ENCODE assay signal across 16 cellular contexts in genomic region chr9:125025584-125025983, GRCh38.
A peak's percentile ranks its signal among the peaks of the same experiment; 100 is the strongest.
DNase-seq lines count a peak whose midpoint lies in the region; ATAC-seq and TF ChIP-seq lines count a peak whose summit lies in the region.
"Had no signal": no experiment of that assay in that cellular context is flagged by ENCODE, and none has a peak within 500 bp of the region (broad histone marks: within the 10 kb centered on the region; RNA-seq: fewer than 3 reads in every experiment).

No MANE protein-coding gene starts in this region.

- no TSS peak for BruUV-seq in IMR-90 (replicated peaks; lab: Mats Ljungman, UMichigan)

- CTCF ChIA-PET in IMR-90 (lab: Yijun Ruan, JAX) = no interaction called here

- TF ChIP-seq CTCF in AG10803 (conservative IDR thresholded peaks at IDR 0.05; ENCODE audit: low read length) (no peak), IMR-90 (conservative IDR thresholded peaks at IDR 0.05; ENCODE audit: low read depth, low read length) (no peak), fibroblast of mammary gland (conservative IDR thresholded peaks at IDR 0.05; ENCODE audit: control insufficient read depth, insufficient read depth, low read depth, low read length) (no peak)

- dilution Hi-C loops in IMR-90 (cut with HindIII; ENCODE audit: low sequenced_read_pairs, unreplicated experiment) = no loop called here

- no peak for DNase-seq in activated CD4-positive, alpha-beta T cell treated with anti-CD3 and anti-CD28 coated beads, Interleukin-2, amount 10 ng/mL, durations not matched to agents 24 days and 14 days
- DNase-seq in activated CD4-positive, alpha-beta T cell treated with anti-CD3 and anti-CD28 coated beads, Interleukin-2, amount 50 U/mL, for 4 hours = no peak
- peak; percentile 3 for DNase-seq in AG10803 (ENCODE audit: low read depth)
- peak; percentile 4 for DNase-seq in IMR-90
- DNase-seq in fibroblast of mammary gland (ENCODE audit: low read depth) = peak; percentile 8
- DNase-seq in NCI-H1436 treated with DMSO at 0.1 percent for 48 hours (lab: John Stamatoyannopoulos, UW) = no peak
- no peak for DNase-seq in NCI-H2107 treated with DMSO at 0.1 percent for 48 hours (lab: John Stamatoyannopoulos, UW; ENCODE audit: unreplicated experiment)
- DNase-seq: GOT3, HFFc6, MV-4-11, NCI-H1417 treated with DMSO at 0.1 percent for 48 hours, NCI-H2029 treated with DMSO at 0.1 percent for 48 hours, NCI-H510A treated with DMSO at 0.1 percent for 48 hours had no signal

- H4K8ac ChIP-seq in IMR-90 (ENCODE audit: low read depth in 2 of 2, low read length in 2 of 2) = no peak overlapping the region; a peak in 1 of 4 replicates

- no peak overlapping the region for H2AFZ ChIP-seq in IMR-90 (replicated peaks; ENCODE audit: low read length, poor library complexity)

- H3K27ac Mint-ChIP-seq in activated CD4-positive, alpha-beta T cell treated with anti-CD3 and anti-CD28 coated beads, Interleukin-2, amount 10 ng/mL, durations not matched to agents 24 days and 14 days = peak overlapping the region; percentile 79
- H3K27ac Mint-ChIP-seq: HFFc6 had no signal

- no peaks in the 10 kb centered on the region for H4K20me1 ChIP-seq in IMR-90 (ENCODE audit: insufficient read depth, low read length)

- no peak overlapping the region for H3K9ac ChIP-seq in IMR-90 (ENCODE audit: low read depth, low read length)

- no peak overlapping the region for H3K23ac ChIP-seq in IMR-90 (ENCODE audit: low read depth, low read length)

- peaks cover 4% of the 10 kb centered on the region; the same call in 1 of the 2 replicates for H3K9me1 ChIP-seq in IMR-90 (ENCODE audit: insufficient read depth, low read length)

- H3K18ac ChIP-seq in IMR-90 (ENCODE audit: low read depth, low read length) = no peak overlapping the region

- no peaks in the 10 kb centered on the region for H3K27me3 ChIP-seq in IMR-90 (ENCODE audit: control insufficient read depth, insufficient read depth, low read length)

- no peak overlapping the region for H3K14ac ChIP-seq in IMR-90 (replicated peaks; ENCODE audit: low read depth, low read length)

- peaks cover 24% of the 10 kb centered on the region for H3K36me3 Mint-ChIP-seq in activated CD4-positive, alpha-beta T cell treated with anti-CD3 and anti-CD28 coated beads, Interleukin-2, amount 10 ng/mL, durations not matched to agents 24 days and 14 days (ENCODE audit: low read depth)

- in situ Hi-C loops in IMR-90 (cut with MboI; ENCODE audit: low sequenced_read_pairs) = no loop called here

- no peaks in the 10 kb centered on the region for H3K27me3 Mint-ChIP-seq in activated CD4-positive, alpha-beta T cell treated with anti-CD3 and anti-CD28 coated beads, Interleukin-2, amount 10 ng/mL, durations not matched to agents 24 days and 14 days

- no peak overlapping the region for H4K91ac ChIP-seq in IMR-90 (ENCODE audit: insufficient read depth, low read depth, low read length)

- H2BK20ac ChIP-seq in IMR-90 (ENCODE audit: low read depth, low read length) = no peak overlapping the region

- H3K56ac ChIP-seq in IMR-90 (ENCODE audit: extremely low read depth, insufficient read depth, low read length) = no peak overlapping the region

- no peak overlapping the region for H2BK15ac ChIP-seq in IMR-90 (ENCODE audit: low read depth, low read length)

- ATAC-seq in IMR-90 (ENCODE audit: low read depth) (no peak), SK-N-SH treated with all-trans-retinoic acid at 6 μM for 48 hours (no peak)
- ATAC-seq: Panc1 had no signal

- H2AK9ac ChIP-seq in IMR-90 (replicated peaks; ENCODE audit: low read depth, low read length, poor library complexity) = no peak overlapping the region

- H3K4me3 Mint-ChIP-seq in activated CD4-positive, alpha-beta T cell treated with anti-CD3 and anti-CD28 coated beads, Interleukin-2, amount 10 ng/mL, durations not matched to agents 24 days and 14 days = peak overlapping the region; percentile 36
- H3K4me3 Mint-ChIP-seq: HFFc6 had no signal

- H2BK120ac ChIP-seq in IMR-90 (ENCODE audit: low read depth, low read length) = no peak overlapping the region

- TF ChIP-seq RAD21 in IMR-90 (IDR thresholded peaks at IDR 0.05; ENCODE audit: low read length) = no peak

- peaks cover 1% of the 10 kb centered on the region; the same call in 1 of the 2 replicates for H3K4me1 ChIP-seq in IMR-90 (ENCODE audit: control insufficient read depth, insufficient read depth, low read length)

- POLR2A ChIA-PET in IMR-90 (lab: Charles Lee; ENCODE audit: unreplicated experiment) = no interaction called here

- H2AK5ac ChIP-seq in IMR-90 (ENCODE audit: low read depth, low read length) = no peak overlapping the region

- peaks cover 12% of the 10 kb centered on the region for H3K4me1 Mint-ChIP-seq in activated CD4-positive, alpha-beta T cell treated with anti-CD3 and anti-CD28 coated beads, Interleukin-2, amount 10 ng/mL, durations not matched to agents 24 days and 14 days

- H3K9me3 ChIP-seq in IMR-90 (ENCODE audit: control insufficient read depth, insufficient read depth, low read length) = no peaks in the 10 kb centered on the region

- no peak overlapping the region for H4K5ac ChIP-seq in IMR-90 (ENCODE audit: low read depth, low read length)

- no peak overlapping the region for H2BK5ac ChIP-seq in IMR-90 (ENCODE audit: low read depth, low read length, poor library complexity, severe bottlenecking)

- H3K9me3 Mint-ChIP-seq in activated CD4-positive, alpha-beta T cell treated with anti-CD3 and anti-CD28 coated beads, Interleukin-2, amount 10 ng/mL, durations not matched to agents 24 days and 14 days = no peaks in the 10 kb centered on the region
- H3K9me3 Mint-ChIP-seq: HFFc6 had no signal

- H3K4me2 ChIP-seq in IMR-90 (ENCODE audit: low read depth, low read length) = no peak overlapping the region

- H3K36me3 ChIP-seq in IMR-90 (ENCODE audit: control insufficient read depth, insufficient read depth, low read length) = peaks cover 1% of the 10 kb centered on the region

- intact Hi-C loops in activated CD4-positive, alpha-beta T cell treated with anti-CD3 and anti-CD28 coated beads, Interleukin-2, amount 10 ng/mL, durations not matched to agents 24 days and 14 days (cut with micrococcal nuclease) = loop anchor here (5.0 kb wide), 1 partner anchor 117 kb away; the partner anchor contains the start of gene SCAI
- intact Hi-C loops in IMR-90 (cut with micrococcal nuclease) = no loop called here

- no peaks in the 10 kb centered on the region; a peak in 1 of 4 replicates for H3K79me1 ChIP-seq in IMR-90 (ENCODE audit: low read depth in 1 of 2, low read length in 2 of 2)

- H3K4ac ChIP-seq in IMR-90 (ENCODE audit: low read depth, low read length) = no peak overlapping the region

- H3K4me3 ChIP-seq in AG10803 (ENCODE audit: low read length) = no peak overlapping the region
- H3K4me3 ChIP-seq in IMR-90 (ENCODE audit: insufficient read depth, low read depth, low read length) = no peak overlapping the region
- no peak overlapping the region for H3K4me3 ChIP-seq in fibroblast of mammary gland (ENCODE audit: control insufficient read depth, low read depth, low read length)

- no CpG with 5 or more reads among the region's 1 CpG for WGBS in IMR-90 (ENCODE audit: extremely low coverage in 2 of 2, insufficient read length in 1 of 2), 2 experiments

- TF ChIP-seq POLR2A in IMR-90 (IDR thresholded peaks at IDR 0.05; ENCODE audit: low read depth, low read length) = no peak

- H3K27ac ChIP-seq in IMR-90 (ENCODE audit: insufficient read depth, low read length) = no peak overlapping the region
- H3K27ac ChIP-seq: C4-2B had no signal

TF ChIP-seq in IMR-90, 13 proteins besides CTCF, POLR2A, EP300 and RAD21 (continues in another document):
- TF ChIP-seq SMC3 (IDR thresholded peaks at IDR 0.05; ENCODE audit: low read depth, low read length) (no peak), ELK1 (IDR thresholded peaks at IDR 0.05; ENCODE audit: borderline replicate concordance, low read depth, low read length) (no peak), NFE2L2 (IDR thresholded peaks at IDR 0.05; ENCODE audit: low read depth, low read length) (no peak), MAFK (IDR thresholded peaks at IDR 0.05; ENCODE audit: low read depth, low read length) (no peak)

TF ChIP-seq in SK-N-SH treated with all-trans-retinoic acid at 6 μM for 48 hours, 23 proteins besides CTCF, POLR2A, EP300 and RAD21 (continues in another document):
- TF ChIP-seq GLIS3 (CRISPR knock-in tag; IDR thresholded peaks at IDR 0.05) (no peak), TSHZ2 (CRISPR knock-in tag; IDR thresholded peaks at IDR 0.05) (no peak), PPARA (CRISPR knock-in tag; IDR thresholded peaks at IDR 0.05; ENCODE audit: borderline replicate concordance) (no peak), SNAI2 (CRISPR knock-in tag; IDR thresholded peaks at IDR 0.05) (no peak), ZNF565 (CRISPR knock-in tag; conservative IDR thresholded peaks at IDR 0.05; ENCODE audit: low read depth) (no peak), ISL1 (CRISPR knock-in tag; IDR thresholded peaks at IDR 0.05) (no peak)

Comparison
In these comparisons a context has a peak if more than half of its experiments do, and no peak if none do; other contexts are left out.
1. DNase-seq: peak in AG10803 (single experiment), IMR-90 (single experiment) and fibroblast of mammary gland (single experiment); none in activated CD4-positive, alpha-beta T cell treated with anti-CD3 and anti-CD28 coated beads, Interleukin-2, amount 10 ng/mL, durations not matched to agents 24 days and 14 days (single experiment), activated CD4-positive, alpha-beta T cell treated with anti-CD3 and anti-CD28 coated beads, Interleukin-2, amount 50 U/mL, for 4 hours (0 of 2), NCI-H1436 treated with DMSO at 0.1 percent for 48 hours (single experiment) and NCI-H2107 treated with DMSO at 0.1 percent for 48 hours (single experiment).